ENCODE assay signal across 6 cellular contexts in the genomic region with DNA sequence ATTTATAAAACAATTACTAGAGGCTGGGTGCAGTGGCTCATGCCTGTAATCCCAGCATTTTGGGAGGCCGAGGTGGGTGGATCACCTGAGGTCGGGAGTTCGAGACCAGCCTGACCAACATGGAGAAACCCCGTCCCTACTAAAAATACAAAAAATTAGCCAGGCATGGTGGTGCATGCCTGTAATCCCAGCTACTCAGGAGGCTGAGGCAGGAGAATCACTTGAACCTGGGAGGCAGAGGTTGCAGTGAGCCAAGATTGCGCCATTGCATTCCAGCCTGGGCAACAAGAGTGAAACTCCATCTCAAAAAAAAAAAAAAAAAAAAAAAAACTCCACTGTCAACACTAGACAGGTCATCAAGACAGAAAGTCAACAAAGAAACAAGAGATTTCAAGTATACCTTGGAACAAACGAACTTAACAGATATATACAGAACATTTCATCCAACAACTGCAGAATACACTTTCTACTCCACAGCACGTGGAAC. TPM values are rescaled to one million over a fixed set of nuclear protein-coding genes. Genes with fewer than 3 reads are reported as not detected.
"Had no signal": no experiment of that assay in that cellular context is flagged by ENCODE, and none has a peak within 500 bp of the region (broad histone marks: within the 10 kb centered on the region; RNA-seq: fewer than 3 reads in every experiment).

No MANE protein-coding gene starts in this region.

RNA-seq across cellular contexts. Expression of a gene that starts 18.5 kb away (rescaled TPM):
- total RNA-seq: LHCN-M2, M059J, PC-3, SJSA1 had no signal
- polyA plus RNA-seq: SK-N-SH had no signal

RNA-seq across cellular contexts. Expression of a gene that starts 30.6 kb away (rescaled TPM):
- total RNA-seq: LHCN-M2, M059J, Right ventricle myocardium superior, SJSA1 had no signal
- polyA plus RNA-seq: SK-N-SH had no signal
